ENCODE assay signal across 14 cellular contexts in genomic region chr1:101181930-101182329, GRCh38. TPM values are rescaled to one million over a fixed set of nuclear protein-coding genes. Genes with fewer than 3 reads are reported as not detected.
A peak's percentile ranks its signal among the peaks of the same experiment; 100 is the strongest.
DNase-seq lines count a peak whose midpoint lies in the region; ATAC-seq and TF ChIP-seq lines count a peak whose summit lies in the region.
"Had no signal": no experiment of that assay in that cellular context is flagged by ENCODE, and none has a peak within 500 bp of the region (broad histone marks: within the 10 kb centered on the region; RNA-seq: fewer than 3 reads in every experiment).

No MANE protein-coding gene starts in this region.

- ATAC-seq in naive thymus-derived CD4-positive, alpha-beta T cell: no peak

- no peaks in the 10 kb centered on the region for H3K9me3 ChIP-seq in naive thymus-derived CD4-positive, alpha-beta T cell (ENCODE audit: control insufficient read depth in 2 of 3, low read length in 3 of 3)

- H3K27me3 Mint-ChIP-seq in T-helper 1 cell treated with Interleukin-12 subunit alpha and Interleukin-12 subunit beta and Interleukin-4 antibody, amounts not matched to agents 30 μg/mL and 1 μg/mL, for 36 hours (ENCODE audit: low read depth): no peaks in the 10 kb centered on the region
- no peaks in the 10 kb centered on the region for H3K27me3 Mint-ChIP-seq in naive thymus-derived CD4-positive, alpha-beta T cell
- H3K27me3 Mint-ChIP-seq: CD8-positive, alpha-beta memory T cell had no signal

- no peaks in the 10 kb centered on the region for H3K36me3 ChIP-seq in naive thymus-derived CD4-positive, alpha-beta T cell (ENCODE audit: control insufficient read depth in 2 of 3, insufficient read depth in 3 of 3, low read length in 3 of 3)

- H3K27me3 ChIP-seq in naive thymus-derived CD4-positive, alpha-beta T cell (ENCODE audit: control insufficient read depth in 2 of 2, insufficient read depth in 2 of 2, low read length in 2 of 2): no peaks in the 10 kb centered on the region

- peaks cover 3% of the 10 kb centered on the region for H3K9me3 Mint-ChIP-seq in T-helper 1 cell treated with Interleukin-12 subunit alpha and Interleukin-12 subunit beta and Interleukin-4 antibody, amounts not matched to agents 30 μg/mL and 1 μg/mL, for 36 hours
- H3K9me3 Mint-ChIP-seq in naive thymus-derived CD4-positive, alpha-beta T cell: peaks cover 0 to 10% (median 0%) of the 10 kb centered on the region in 11 donors
- H3K9me3 Mint-ChIP-seq: CD8-positive, alpha-beta memory T cell had no signal

- H3K27ac Mint-ChIP-seq in T-helper 1 cell treated with Interleukin-12 subunit alpha and Interleukin-12 subunit beta and Interleukin-4 antibody, amounts not matched to agents 30 μg/mL and 1 μg/mL, for 36 hours: peak overlapping the region; percentile 27
- H3K27ac Mint-ChIP-seq in naive thymus-derived CD4-positive, alpha-beta T cell: peak overlapping the region in 6 of 9 donors; percentile 8 to 84 (median 57)

- peaks cover 12 to 20% of the 10 kb centered on the region in 2 donors for H3K4me1 ChIP-seq in naive thymus-derived CD4-positive, alpha-beta T cell (ENCODE audit: control insufficient read depth in 2 of 2, insufficient read depth in 2 of 2, low read length in 2 of 2)

- H3K4me1 Mint-ChIP-seq in T-helper 1 cell treated with Interleukin-12 subunit alpha and Interleukin-12 subunit beta and Interleukin-4 antibody, amounts not matched to agents 30 μg/mL and 1 μg/mL, for 36 hours (ENCODE audit: low read depth): peaks cover 65% of the 10 kb centered on the region
- H3K4me1 Mint-ChIP-seq in naive thymus-derived CD4-positive, alpha-beta T cell: peaks cover 26 to 70% (median 55%) of the 10 kb centered on the region in 7 donors

- DNase-seq in HCEC 1CT (peak; percentile 93), epithelial cell of esophagus (ENCODE audit: low read depth) (peak; percentile 42), NCI-H2081 (lab: John Stamatoyannopoulos, UW) (no peak), NCI-H526 (lab: John Stamatoyannopoulos, UW) (no peak), putamen (ENCODE audit: low spot score) (no peak), NCI-H2081 treated with DMSO at 0.1 percent for 48 hours (lab: John Stamatoyannopoulos, UW) (no peak)
- no peak for DNase-seq in naive thymus-derived CD4-positive, alpha-beta T cell
- DNase-seq: CD8-positive, alpha-beta memory T cell; NCI-H526 treated with DMSO at 0.1 percent for 48 hours; SHP77 treated with DMSO at 0.1 percent for 48 hours; substantia nigra had no signal

- peaks cover 13% of the 10 kb centered on the region for H3K36me3 Mint-ChIP-seq in T-helper 1 cell treated with Interleukin-12 subunit alpha and Interleukin-12 subunit beta and Interleukin-4 antibody, amounts not matched to agents 30 μg/mL and 1 μg/mL, for 36 hours (ENCODE audit: low read depth)
- H3K36me3 Mint-ChIP-seq in naive thymus-derived CD4-positive, alpha-beta T cell: peaks cover 0 to 13% (median 0%) of the 10 kb centered on the region in 5 donors
- H3K36me3 Mint-ChIP-seq: CD8-positive, alpha-beta memory T cell had no signal

- POLR2A ChIA-PET in naive thymus-derived CD4-positive, alpha-beta T cell (lab: Charles Lee): interaction anchor here (1.3 kb wide), 1 partner anchor 57 kb away, joined by 3 read pairs; no protein-coding TSS in a partner anchor

- TF ChIP-seq CTCF in epithelial cell of esophagus (IDR thresholded peaks at IDR 0.05; ENCODE audit: insufficient read depth, low read depth, low read length, missing control alignments): no peak

- intact Hi-C loops in naive thymus-derived CD4-positive, alpha-beta T cell (cut with micrococcal nuclease): no loop called here

- CTCF ChIA-PET in naive thymus-derived CD4-positive, alpha-beta T cell (lab: Charles Lee): interaction anchor here (0.6 kb wide), 1 partner anchor 164 kb away, joined by 3 read pairs; no protein-coding TSS in a partner anchor

- no peak overlapping the region for H3K4me3 ChIP-seq in epithelial cell of esophagus (ENCODE audit: low read length)
- no peak overlapping the region for H3K4me3 ChIP-seq in naive thymus-derived CD4-positive, alpha-beta T cell (ENCODE audit: low read length)
- H3K4me3 ChIP-seq: coronary artery had no signal

- no peak overlapping the region for H3K27ac ChIP-seq in naive thymus-derived CD4-positive, alpha-beta T cell (ENCODE audit: low read depth, low read length)
- H3K27ac ChIP-seq: HL-60 had no signal

- H3K4me3 Mint-ChIP-seq in T-helper 1 cell treated with Interleukin-12 subunit alpha and Interleukin-12 subunit beta and Interleukin-4 antibody, amounts not matched to agents 30 μg/mL and 1 μg/mL, for 36 hours: peak overlapping the region; percentile 15
- peak overlapping the region in 4 of 10 donors; percentile 5 to 26 (median 22) for H3K4me3 Mint-ChIP-seq in naive thymus-derived CD4-positive, alpha-beta T cell
- H3K4me3 Mint-ChIP-seq: CD8-positive, alpha-beta memory T cell had no signal

RNA-seq across cellular contexts. Expression of gene S1PR1, which starts 54.9 kb away (rescaled TPM):
- 100 to 1,000 TPM; 116 to 305 (median 283) TPM for total RNA-seq in naive thymus-derived CD4-positive, alpha-beta T cell
- polyA plus RNA-seq in naive thymus-derived CD4-positive, alpha-beta T cell: 100 to 1,000 TPM; 209 to 247 TPM

Comparison
In these comparisons a context has a peak if more than half of its experiments do, and no peak if none do; other contexts are left out.
1. DNase-seq: peak in HCEC 1CT (single experiment) and epithelial cell of esophagus (single experiment); none in naive thymus-derived CD4-positive, alpha-beta T cell (0 of 9), NCI-H2081 (0 of 2), NCI-H526 (0 of 2), putamen (single experiment) and NCI-H2081 treated with DMSO at 0.1 percent for 48 hours (single experiment).